ENCODE assay signal across 9 cellular contexts in genomic region chr2:224284134-224284946, GRCh38.
DNase-seq lines count a peak whose midpoint lies in the region; TF ChIP-seq lines count a peak whose summit lies in the region.
"Had no signal": no experiment of that assay in that cellular context is flagged by ENCODE, and none has a peak within 500 bp of the region (broad histone marks: within the 10 kb centered on the region; RNA-seq: fewer than 3 reads in every experiment).

No MANE protein-coding gene starts in this region.

- no peak overlapping the region for H3K9ac ChIP-seq in OCI-LY1 (ENCODE audit: low read length)

- H3K27me3 Mint-ChIP-seq in endothelial cell (ENCODE audit: unreplicated experiment) (no peaks in the 10 kb centered on the region), nephron progenitor cell (ENCODE audit: low read depth, poor library complexity) (peaks cover 11% of the 10 kb centered on the region)

- H3K4me1 ChIP-seq in HAP-1 (no peaks in the 10 kb centered on the region), OCI-LY1 (ENCODE audit: insufficient read depth, low read length, severe bottlenecking) (no peaks in the 10 kb centered on the region)

- H3K36me3 Mint-ChIP-seq in endothelial cell (ENCODE audit: low read depth, unreplicated experiment): no peaks in the 10 kb centered on the region
- H3K36me3 Mint-ChIP-seq in nephron progenitor cell (ENCODE audit: low read depth): no peaks in the 10 kb centered on the region
- H3K36me3 Mint-ChIP-seq: activated naive CD4-positive, alpha-beta T cell treated with anti-CD3 and anti-CD28 coated beads, Interleukin-2, amount 50 U/mL, for 24 hours had no signal

- no peaks in the 10 kb centered on the region for H3K79me2 ChIP-seq in OCI-LY1 (ENCODE audit: insufficient read depth, low read length)

- H3K4me3 Mint-ChIP-seq in endothelial cell (ENCODE audit: unreplicated experiment) (no peak overlapping the region), nephron progenitor cell (no peak overlapping the region)
- H3K4me3 Mint-ChIP-seq: activated naive CD4-positive, alpha-beta T cell treated with anti-CD3 and anti-CD28 coated beads, Interleukin-2, amount 50 U/mL, for 24 hours had no signal

- H3K4me1 Mint-ChIP-seq in endothelial cell (ENCODE audit: unreplicated experiment) (peaks cover 2% of the 10 kb centered on the region), nephron progenitor cell (peaks cover 4% of the 10 kb centered on the region)
- H3K4me1 Mint-ChIP-seq: activated naive CD4-positive, alpha-beta T cell treated with anti-CD3 and anti-CD28 coated beads, Interleukin-2, amount 50 U/mL, for 24 hours had no signal

- no peak overlapping the region for H3K27ac Mint-ChIP-seq in endothelial cell (ENCODE audit: unreplicated experiment)
- H3K27ac Mint-ChIP-seq in nephron progenitor cell: no peak overlapping the region
- H3K27ac Mint-ChIP-seq: activated naive CD4-positive, alpha-beta T cell treated with anti-CD3 and anti-CD28 coated beads, Interleukin-2, amount 50 U/mL, for 24 hours had no signal

- H3F3A ChIP-seq in OCI-LY1 (ENCODE audit: insufficient read depth, low read length): no peaks in the 10 kb centered on the region

- no peaks in the 10 kb centered on the region for H3K9me2 ChIP-seq in OCI-LY1 (ENCODE audit: low read depth, low read length)

- no peak overlapping the region for H2AFZ ChIP-seq in OCI-LY1 (ENCODE audit: low read length)

- no peak overlapping the region for H3K4me2 ChIP-seq in OCI-LY1 (ENCODE audit: low read length)

- no peaks in the 10 kb centered on the region for H3K36me3 ChIP-seq in HAP-1 (replicated peaks)
- H3K36me3 ChIP-seq in OCI-LY1 (ENCODE audit: insufficient read depth, low read length): no peaks in the 10 kb centered on the region

- DNase-seq in SKM-1 treated with dmso at 0.1 percent for 144 hours (lab: John Stamatoyannopoulos, UW; ENCODE audit: unreplicated experiment): peak; percentile 22
- no peak for DNase-seq in SKM-1 (lab: John Stamatoyannopoulos, UW; ENCODE audit: unreplicated experiment)
- DNase-seq in HAP-1 (ENCODE audit: low spot score in 2 of 2): peak; percentile 20 to 31
- no peak for DNase-seq in endothelial cell (ENCODE audit: low spot score)
- peak; percentile 27 for DNase-seq in nephron progenitor cell
- no peak for DNase-seq in NCI-H187 treated with DMSO at 0.1 percent for 48 hours (lab: John Stamatoyannopoulos, UW)
- DNase-seq in T1000 (lab: John Stamatoyannopoulos, UW): no peak

- no peak overlapping the region for H3K4me3 ChIP-seq in HAP-1
- no peak overlapping the region for H3K4me3 ChIP-seq in OCI-LY1 (ENCODE audit: low read depth, low read length, poor library complexity, severe bottlenecking)

- H3K27ac ChIP-seq in OCI-LY1 (ENCODE audit: low read depth, low read length, poor library complexity, severe bottlenecking): no peak overlapping the region

- H4K20me1 ChIP-seq in OCI-LY1 (ENCODE audit: insufficient read depth, low read length): no peaks in the 10 kb centered on the region

- no peaks in the 10 kb centered on the region for H3K9me3 Mint-ChIP-seq in endothelial cell (ENCODE audit: unreplicated experiment)
- no peaks in the 10 kb centered on the region for H3K9me3 Mint-ChIP-seq in nephron progenitor cell
- H3K9me3 Mint-ChIP-seq: activated naive CD4-positive, alpha-beta T cell treated with anti-CD3 and anti-CD28 coated beads, Interleukin-2, amount 50 U/mL, for 24 hours had no signal

- H3K27me3 ChIP-seq in HAP-1 (ENCODE audit: low read depth): peaks cover 6% of the 10 kb centered on the region
- no peaks in the 10 kb centered on the region for H3K27me3 ChIP-seq in OCI-LY1 (ENCODE audit: insufficient read depth, low read length)

- peak; percentile 76 for TF ChIP-seq CTCF in OCI-LY1 (IDR thresholded peaks at IDR 0.05; ENCODE audit: low read length)
- peak; percentile 88 for TF ChIP-seq CTCF in endothelial cell (IDR thresholded peaks at IDR 0.05; ENCODE audit: unreplicated experiment)
- TF ChIP-seq CTCF in nephron progenitor cell (IDR thresholded peaks at IDR 0.05): peak; percentile 72

- H3K9me3 ChIP-seq in HAP-1 (no peaks in the 10 kb centered on the region), OCI-LY1 (ENCODE audit: low read length) (no peaks in the 10 kb centered on the region)

- in situ Hi-C loops in HAP-1 (cut with MboI; ENCODE audit: low sequenced_read_pairs): loop anchor here (10.0 kb wide), 1 partner anchor 290 kb away; no protein-coding TSS in a partner anchor

Comparison
In these comparisons a context has a peak if more than half of its experiments do, and no peak if none do; other contexts are left out.
1. DNase-seq: peak in SKM-1 treated with dmso at 0.1 percent for 144 hours (single experiment), HAP-1 (2 of 2) and nephron progenitor cell (single experiment); none in SKM-1 (single experiment), endothelial cell (single experiment), NCI-H187 treated with DMSO at 0.1 percent for 48 hours (single experiment) and T1000 (single experiment).
2. Peak in every context shown above with its lines, with median percentiles within 50 percentile points of each other: CTCF ChIP-seq.